Comparison of ENCODE assay signal across 13 cellular contexts in genomic region chr3:171565133-171565532, GRCh38.
"Had no signal": no experiment of that assay in that cellular context is flagged by ENCODE, and none has a peak within 500 bp of the region (broad histone marks: within the 10 kb centered on the region; RNA-seq: fewer than 3 reads in every experiment).

No MANE protein-coding gene starts in this region.

- H2AFZ ChIP-seq: neural progenitor cell, parathyroid adenoma had no signal

- H3K9me3 Mint-ChIP-seq: activated CD8-positive, alpha-beta T cell treated with anti-CD3 and anti-CD28 coated beads for 36 hours; activated T-helper 17 cell treated with anti-CD3 and anti-CD28 coated beads, Interleukin-2, amount 50 U/mL, for 72 hours; neural progenitor cell; stimulated activated memory B cell treated with anti-CD40 and anti-IgM and Interleukin-4, amounts not matched to agents 10 μg/mL and 1 μg/mL and 100 μg/mL, for 72 hours had no signal

- H3K4me2 ChIP-seq: neural progenitor cell had no signal

- H3K79me2 ChIP-seq: parathyroid adenoma had no signal

- H3K36me3 ChIP-seq: cardiac muscle cell, neural progenitor cell, tibial artery, vagina had no signal

- ATAC-seq: activated CD8-positive, alpha-beta T cell treated with anti-CD3 and anti-CD28 coated beads for 36 hours; activated T-helper 17 cell treated with anti-CD3 and anti-CD28 coated beads, Interleukin-2, amount 50 U/mL, for 72 hours; foreskin keratinocyte; stimulated activated memory B cell treated with anti-CD40 and anti-IgM and Interleukin-4, amounts not matched to agents 10 μg/mL and 1 μg/mL and 100 μg/mL, for 72 hours had no signal

- H3K27ac Mint-ChIP-seq: activated CD8-positive, alpha-beta T cell treated with anti-CD3 and anti-CD28 coated beads for 36 hours; activated naive CD4-positive, alpha-beta T cell treated with anti-CD3 and anti-CD28 coated beads, Interleukin-2, amount 10 ng/mL, durations not matched to agents 7 days and 5 days; activated T-helper 17 cell treated with anti-CD3 and anti-CD28 coated beads, Interleukin-2, amount 50 U/mL, for 72 hours; neural progenitor cell; stimulated activated memory B cell treated with anti-CD40 and anti-IgM and Interleukin-4, amounts not matched to agents 10 μg/mL and 1 μg/mL and 100 μg/mL, for 72 hours had no signal

- H3K27me3 ChIP-seq: cardiac muscle cell, foreskin keratinocyte, neural progenitor cell, tibial artery, vagina had no signal

- H3K4me1 ChIP-seq: foreskin keratinocyte, neural progenitor cell, parathyroid adenoma, vagina had no signal

- H3K4me3 ChIP-seq: cardiac muscle cell, neural progenitor cell, tibial artery, vagina had no signal

- DNase-seq: activated CD8-positive, alpha-beta T cell treated with anti-CD3 and anti-CD28 coated beads for 36 hours; activated naive CD4-positive, alpha-beta T cell treated with anti-CD3 and anti-CD28 coated beads, Interleukin-2, amount 10 ng/mL, durations not matched to agents 7 days and 5 days; foreskin keratinocyte; head of caudate nucleus; islet precursor cell; T-helper 9 cell; tibial artery had no signal

- H3K9me3 ChIP-seq: tibial artery, vagina had no signal

- H3K27ac ChIP-seq: cardiac muscle cell, foreskin keratinocyte, neural progenitor cell, parathyroid adenoma, tibial artery, vagina had no signal

- H3K4me1 Mint-ChIP-seq: neural progenitor cell had no signal

- H3K4me3 Mint-ChIP-seq: activated CD8-positive, alpha-beta T cell treated with anti-CD3 and anti-CD28 coated beads for 36 hours; activated naive CD4-positive, alpha-beta T cell treated with anti-CD3 and anti-CD28 coated beads, Interleukin-2, amount 10 ng/mL, durations not matched to agents 7 days and 5 days; activated T-helper 17 cell treated with anti-CD3 and anti-CD28 coated beads, Interleukin-2, amount 50 U/mL, for 72 hours; neural progenitor cell; stimulated activated memory B cell treated with anti-CD40 and anti-IgM and Interleukin-4, amounts not matched to agents 10 μg/mL and 1 μg/mL and 100 μg/mL, for 72 hours had no signal

- H3K27me3 Mint-ChIP-seq: activated T-helper 17 cell treated with anti-CD3 and anti-CD28 coated beads, Interleukin-2, amount 50 U/mL, for 72 hours; stimulated activated memory B cell treated with anti-CD40 and anti-IgM and Interleukin-4, amounts not matched to agents 10 μg/mL and 1 μg/mL and 100 μg/mL, for 72 hours had no signal

- H3K36me3 Mint-ChIP-seq: neural progenitor cell; stimulated activated memory B cell treated with anti-CD40 and anti-IgM and Interleukin-4, amounts not matched to agents 10 μg/mL and 1 μg/mL and 100 μg/mL, for 72 hours had no signal
